7 cellular contexts compared by ENCODE assay signal in the genomic region with DNA sequence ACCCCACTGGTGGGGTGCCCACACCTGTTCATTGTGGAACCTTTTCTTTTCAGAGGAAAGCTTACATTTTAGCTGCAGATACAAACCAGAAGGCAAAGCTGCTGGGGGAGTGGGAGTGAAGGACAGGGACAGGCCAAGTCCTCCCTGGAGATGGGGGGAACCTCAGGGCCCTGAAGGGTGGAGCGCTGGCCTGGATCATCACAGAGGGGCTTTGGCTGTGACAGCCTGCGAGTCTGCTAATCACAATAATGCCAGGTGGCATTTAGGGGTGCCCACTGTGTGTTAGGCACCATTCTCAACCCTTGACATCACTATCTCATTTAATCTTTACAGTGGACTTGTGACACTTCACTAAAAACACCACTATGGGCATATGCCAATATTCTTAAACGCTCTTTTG.
"Had no signal": no experiment of that assay in that cellular context is flagged by ENCODE, and none has a peak within 500 bp of the region (broad histone marks: within the 10 kb centered on the region; RNA-seq: fewer than 3 reads in every experiment).

No MANE protein-coding gene starts in this region.

- H3K4me3 Mint-ChIP-seq: GM23338, H9, HFFc6, IgD-negative memory B cell had no signal

- H3K27ac ChIP-seq: HL-60 had no signal

- H3K27ac Mint-ChIP-seq: HFFc6, IgD-negative memory B cell had no signal

- H3K4me3 ChIP-seq: GM23338 had no signal

- ATAC-seq: GM23338, HepG2 had no signal

- H3K9me3 Mint-ChIP-seq: GM23338, H9, HFFc6 had no signal

- DNase-seq: H9, HCEC 1CT, HFFc6 had no signal

- H3K27me3 Mint-ChIP-seq: IgD-negative memory B cell had no signal
